Comparison of ENCODE assay signal across 8 cellular contexts in the genomic region with DNA sequence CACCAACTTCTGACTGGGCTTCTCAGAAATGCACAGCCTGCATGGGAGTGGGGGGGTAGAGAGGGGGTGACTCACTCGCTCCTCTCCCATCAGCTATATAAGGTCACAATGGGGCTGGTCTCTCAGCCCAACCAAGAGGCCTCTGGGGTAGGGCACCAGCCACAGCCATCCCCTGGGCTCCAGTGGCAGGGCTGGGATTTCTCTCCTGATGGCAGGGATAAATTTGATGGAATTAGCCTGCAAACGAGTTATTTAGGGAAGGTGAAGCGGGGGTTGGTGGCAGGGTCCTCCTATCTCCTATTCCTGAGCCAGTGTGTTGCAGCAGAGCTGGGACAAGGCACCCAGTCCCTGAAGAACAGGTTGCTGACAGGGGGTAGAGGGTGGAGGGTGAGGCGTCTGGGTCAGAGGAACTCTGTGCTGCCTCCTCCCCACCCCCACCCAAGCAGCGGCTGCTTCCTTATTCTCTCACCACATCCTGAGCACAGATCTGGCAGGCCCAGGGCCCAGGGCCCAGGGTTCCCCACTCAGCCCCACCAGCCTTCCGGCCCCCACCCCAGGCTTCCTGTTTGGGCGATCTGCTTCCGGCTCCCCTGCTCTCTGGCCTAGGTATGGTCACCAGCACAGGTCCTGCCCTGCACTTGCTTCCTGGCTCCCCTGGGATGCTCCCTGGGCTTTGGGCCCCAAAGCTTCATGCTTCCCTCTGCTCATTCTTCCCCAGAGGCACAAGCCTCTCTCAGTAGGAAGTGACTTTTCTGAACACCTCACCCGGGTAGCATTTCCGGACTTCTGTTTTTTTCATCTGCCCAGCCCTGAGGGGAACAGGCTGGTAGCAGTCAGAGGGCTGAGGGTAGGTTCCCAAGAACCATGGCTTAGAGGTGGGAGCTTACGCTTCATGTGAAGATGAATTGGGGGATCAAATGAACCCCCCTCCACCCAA. TPM values are rescaled to one million over a fixed set of nuclear protein-coding genes. Genes with fewer than 3 reads are reported as not detected.
DNase-seq lines count a peak whose midpoint lies in the region; ATAC-seq and TF ChIP-seq lines count a peak whose summit lies in the region.

No MANE protein-coding gene starts in this region.

- no peak overlapping the region for H2AFZ ChIP-seq in osteoblast (ENCODE audit: low read length)

- peak; percentile 70 for DNase-seq in SIG-M5 (lab: John Stamatoyannopoulos, UW)
- DNase-seq in activated gamma-delta T cell treated with Interleukin-2 at 50 U/mL for 16 hours: peak; percentile 93
- peak; percentile 84 for DNase-seq in germinal center (ENCODE audit: low spot score)
- DNase-seq in osteoblast (ENCODE audit: insufficient read length, low spot score, missing footprints): peak; percentile 93
- DNase-seq in NCI-H2107 (lab: John Stamatoyannopoulos, UW): no peak

- peak overlapping the region; percentile 96 for H3K4me2 ChIP-seq in osteoblast (ENCODE audit: insufficient read depth, low read length)

- H3K79me2 ChIP-seq in osteoblast (ENCODE audit: insufficient read depth, low read length): peaks cover 90% of the 10 kb centered on the region

- H3K4me3 ChIP-seq in osteoblast (ENCODE audit: insufficient read depth, low read length): peak overlapping the region; percentile 96

- peaks cover 74% of the 10 kb centered on the region for H4K20me1 ChIP-seq in osteoblast (ENCODE audit: insufficient read depth, low read length)

- peak overlapping the region; percentile 78 for H3K27ac ChIP-seq in osteoblast (ENCODE audit: low read depth, low read length)
- H3K27ac ChIP-seq in temporal lobe (ENCODE audit: low read depth, low read length): peak overlapping the region; percentile 77

- H3K4me1 ChIP-seq in osteoblast (ENCODE audit: insufficient read depth, low read length): peaks cover 48% of the 10 kb centered on the region

- no peak for TF ChIP-seq CTCF in osteoblast (IDR thresholded peaks at IDR 0.05; ENCODE audit: extremely low read depth, low read depth, low read length)

- H3K9me3 ChIP-seq in osteoblast (ENCODE audit: low read depth, low read length): no peaks in the 10 kb centered on the region

- peaks cover 55% of the 10 kb centered on the region for H3K36me3 ChIP-seq in osteoblast (ENCODE audit: insufficient read depth, low read length)

- ATAC-seq in GM18867 (IDR thresholded peaks at IDR 0.05; ENCODE audit: unreplicated experiment): peak; percentile 51
- ATAC-seq in HG03066 (IDR thresholded peaks at IDR 0.05; ENCODE audit: low read depth, unreplicated experiment): peak; percentile 39

- no peaks in the 10 kb centered on the region for H3K27me3 ChIP-seq in osteoblast (ENCODE audit: insufficient read depth, low read length)

RNA-seq across cellular contexts. Expression of a gene that starts 4.0 kb away (rescaled TPM):
- total RNA-seq in osteoblast: 62.6 and 63.9 TPM in 2 replicates
- total RNA-seq in temporal lobe: 31.0 TPM

RNA-seq across cellular contexts. Expression of a gene that starts 8.3 kb away (rescaled TPM):
- total RNA-seq in osteoblast: 2.9 and 3.3 TPM in 2 replicates
- 1.5 TPM for total RNA-seq in temporal lobe

RNA-seq across cellular contexts. Expression of a gene that starts 9.6 kb away (rescaled TPM):
- total RNA-seq in osteoblast: 25.6 and 26.1 TPM in 2 replicates
- total RNA-seq in temporal lobe: 18.7 TPM

RNA-seq across cellular contexts. Expression of a gene that starts 34.6 kb away (rescaled TPM):
- total RNA-seq in osteoblast: 5.1 and 5.3 TPM in 2 replicates
- total RNA-seq in temporal lobe: 7.9 TPM

RNA-seq across cellular contexts. Expression of a gene that starts 35.5 kb away (rescaled TPM):
- total RNA-seq in osteoblast (4.7 and 6.2 TPM in 2 replicates), temporal lobe (11.6 TPM)
